Comparison of ENCODE assay signal across 9 cellular contexts in the genomic region with DNA sequence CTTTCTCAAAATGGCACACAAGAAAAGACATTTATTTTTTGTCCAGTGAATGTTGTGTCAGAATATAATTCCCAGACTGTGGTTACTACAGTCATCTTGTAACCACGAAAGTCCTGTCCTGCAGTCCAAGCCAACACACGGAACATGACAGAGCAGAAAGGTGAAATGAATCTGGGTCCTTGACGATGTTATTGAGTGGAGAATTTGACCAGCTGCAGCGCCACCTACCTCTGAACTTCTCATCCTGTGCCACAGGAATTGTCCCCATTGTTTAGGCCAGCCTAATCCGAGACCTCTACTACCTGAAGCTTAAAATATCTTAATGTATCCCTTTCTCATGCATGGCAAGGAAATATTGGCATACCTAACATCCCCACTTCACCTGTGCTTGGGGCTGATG.
DNase-seq lines count a peak whose midpoint lies in the region; ATAC-seq and TF ChIP-seq lines count a peak whose summit lies in the region.
"Had no signal": no experiment of that assay in that cellular context is flagged by ENCODE, and none has a peak within 500 bp of the region (broad histone marks: within the 10 kb centered on the region; RNA-seq: fewer than 3 reads in every experiment).

No MANE protein-coding gene starts in this region.

- no peak overlapping the region for H3K27ac Mint-ChIP-seq in GM23338
- H3K27ac Mint-ChIP-seq in stimulated activated memory B cell treated with anti-CD40 and anti-IgM and Interleukin-4, amounts not matched to agents 10 μg/mL and 1 μg/mL and 100 μg/mL, for 72 hours, result no peak overlapping the region

- no peak overlapping the region for H2AFZ ChIP-seq in GM23338

- peaks cover 15% of the 10 kb centered on the region for H3K4me1 Mint-ChIP-seq in GM23338
- H3K4me1 Mint-ChIP-seq in stimulated activated memory B cell treated with anti-CD40 and anti-IgM and Interleukin-4, amounts not matched to agents 10 μg/mL and 1 μg/mL and 100 μg/mL, for 72 hours, result no peaks in the 10 kb centered on the region

- H3K36me3 Mint-ChIP-seq in GM23338 (ENCODE audit: low read depth), result no peaks in the 10 kb centered on the region
- no peaks in the 10 kb centered on the region for H3K36me3 Mint-ChIP-seq in stimulated activated memory B cell treated with anti-CD40 and anti-IgM and Interleukin-4, amounts not matched to agents 10 μg/mL and 1 μg/mL and 100 μg/mL, for 72 hours

- TF ChIP-seq CTCF in BE2C (IDR thresholded peaks at IDR 0.05; ENCODE audit: low read depth, low read length), result peak; percentile 65
- TF ChIP-seq CTCF in GM23338 (conservative IDR thresholded peaks at IDR 0.05; ENCODE audit: low read depth in 2 of 2), result peak; percentile 82 to 91
- peak; percentile 13 for TF ChIP-seq CTCF in fibroblast of villous mesenchyme (IDR thresholded peaks at IDR 0.05; ENCODE audit: insufficient read depth, low read depth, low read length)

- H3K36me3 ChIP-seq in BE2C (no peaks in the 10 kb centered on the region), GM23338 (ENCODE audit: insufficient read depth) (no peaks in the 10 kb centered on the region)

- H3K4me1 ChIP-seq in BE2C, result no peaks in the 10 kb centered on the region
- H3K4me1 ChIP-seq in GM23338 (ENCODE audit: insufficient read depth), result peaks cover 10% of the 10 kb centered on the region

- H3K4me3 ChIP-seq in BE2C (ENCODE audit: low read depth, low read length) (no peak overlapping the region), GM23338 (no peak overlapping the region), fibroblast of villous mesenchyme (ENCODE audit: low read depth, low read length) (no peak overlapping the region)

- DNase-seq in BE2C, result peak; percentile 19
- peak; percentile 88 for DNase-seq in GM23338 (ENCODE audit: low spot score)
- DNase-seq in NCI-H748 (lab: John Stamatoyannopoulos, UW; ENCODE audit: unreplicated experiment), result peak; percentile 83
- DNase-seq in fibroblast of villous mesenchyme (ENCODE audit: low read depth), result no peak
- no peak for DNase-seq in glomerular visceral epithelial cell (ENCODE audit: extremely low spot score)
- DNase-seq in inferior parietal cortex (ENCODE audit: extremely low spot score), result no peak
- DNase-seq: activated T-cell treated with anti-CD3 and anti-CD28 coated beads, Interleukin-2, amount 50 U/mL, for 4 hours had no signal

- H3K4me2 ChIP-seq in GM23338, result no peak overlapping the region

- H3K9me3 Mint-ChIP-seq in GM23338, result no peaks in the 10 kb centered on the region
- H3K9me3 Mint-ChIP-seq in stimulated activated memory B cell treated with anti-CD40 and anti-IgM and Interleukin-4, amounts not matched to agents 10 μg/mL and 1 μg/mL and 100 μg/mL, for 72 hours, result no peaks in the 10 kb centered on the region
- H3K9me3 Mint-ChIP-seq: activated T-cell treated with anti-CD3 and anti-CD28 coated beads, Interleukin-2, amount 50 U/mL, for 4 hours had no signal

- H3K27me3 ChIP-seq in BE2C, result peaks cover 5% of the 10 kb centered on the region; the same call in 1 of the 2 replicates
- H3K27me3 ChIP-seq in GM23338 (ENCODE audit: insufficient read depth), result peaks cover 33% of the 10 kb centered on the region; the same call in 1 of the 2 replicates

- no peaks in the 10 kb centered on the region for H3F3A ChIP-seq in GM23338 (replicated peaks; ENCODE audit: low read depth)

- no peaks in the 10 kb centered on the region for H3K79me2 ChIP-seq in GM23338 (replicated peaks; ENCODE audit: insufficient read depth)

- H4K20me1 ChIP-seq in GM23338 (replicated peaks; ENCODE audit: insufficient read depth), result no peaks in the 10 kb centered on the region

- peaks cover 4% of the 10 kb centered on the region; the same call in 1 of the 2 replicates for H3K9me2 ChIP-seq in GM23338 (ENCODE audit: insufficient read depth)

- peaks cover 5% of the 10 kb centered on the region for H3K27me3 Mint-ChIP-seq in GM23338 (ENCODE audit: insufficient read depth, low read depth, poor library complexity)
- peaks cover 10% of the 10 kb centered on the region for H3K27me3 Mint-ChIP-seq in stimulated activated memory B cell treated with anti-CD40 and anti-IgM and Interleukin-4, amounts not matched to agents 10 μg/mL and 1 μg/mL and 100 μg/mL, for 72 hours

- ATAC-seq in GM23338, result peak; percentile 96
- ATAC-seq in stimulated activated memory B cell treated with anti-CD40 and anti-IgM and Interleukin-4, amounts not matched to agents 10 μg/mL and 1 μg/mL and 100 μg/mL, for 72 hours, result no peak
- ATAC-seq in GM18858 (IDR thresholded peaks at IDR 0.05; ENCODE audit: unreplicated experiment), result no peak
- ATAC-seq: activated T-cell treated with anti-CD3 and anti-CD28 coated beads, Interleukin-2, amount 50 U/mL, for 4 hours had no signal

- no peak overlapping the region for H3K4me3 Mint-ChIP-seq in GM23338
- H3K4me3 Mint-ChIP-seq in stimulated activated memory B cell treated with anti-CD40 and anti-IgM and Interleukin-4, amounts not matched to agents 10 μg/mL and 1 μg/mL and 100 μg/mL, for 72 hours, result no peak overlapping the region
- H3K4me3 Mint-ChIP-seq: activated T-cell treated with anti-CD3 and anti-CD28 coated beads, Interleukin-2, amount 50 U/mL, for 4 hours had no signal

- H3K9me3 ChIP-seq in BE2C, result no peaks in the 10 kb centered on the region; the same call in 1 of the 2 replicates

- H3K27ac ChIP-seq in GM23338 (ENCODE audit: low read depth), result no peak overlapping the region

TF ChIP-seq in GM23338, 12 proteins besides CTCF, POLR2A, EP300 and RAD21:
- TF ChIP-seq, protein P1, sequence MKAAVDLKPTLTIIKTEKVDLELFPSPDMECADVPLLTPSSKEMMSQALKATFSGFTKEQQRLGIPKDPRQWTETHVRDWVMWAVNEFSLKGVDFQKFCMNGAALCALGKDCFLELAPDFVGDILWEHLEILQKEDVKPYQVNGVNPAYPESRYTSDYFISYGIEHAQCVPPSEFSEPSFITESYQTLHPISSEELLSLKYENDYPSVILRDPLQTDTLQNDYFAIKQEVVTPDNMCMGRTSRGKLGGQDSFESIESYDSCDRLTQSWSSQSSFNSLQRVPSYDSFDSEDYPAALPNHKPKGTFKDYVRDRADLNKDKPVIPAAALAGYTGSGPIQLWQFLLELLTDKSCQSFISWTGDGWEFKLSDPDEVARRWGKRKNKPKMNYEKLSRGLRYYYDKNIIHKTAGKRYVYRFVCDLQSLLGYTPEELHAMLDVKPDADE (IDR thresholded peaks at IDR 0.05), result no peak
- no peak for TF ChIP-seq POLR2AphosphoS5 (IDR thresholded peaks at IDR 0.05; ENCODE audit: low read depth)
- no peak for TF ChIP-seq JUNB (IDR thresholded peaks at IDR 0.05; ENCODE audit: unreplicated experiment)
- TF ChIP-seq, protein P2, sequence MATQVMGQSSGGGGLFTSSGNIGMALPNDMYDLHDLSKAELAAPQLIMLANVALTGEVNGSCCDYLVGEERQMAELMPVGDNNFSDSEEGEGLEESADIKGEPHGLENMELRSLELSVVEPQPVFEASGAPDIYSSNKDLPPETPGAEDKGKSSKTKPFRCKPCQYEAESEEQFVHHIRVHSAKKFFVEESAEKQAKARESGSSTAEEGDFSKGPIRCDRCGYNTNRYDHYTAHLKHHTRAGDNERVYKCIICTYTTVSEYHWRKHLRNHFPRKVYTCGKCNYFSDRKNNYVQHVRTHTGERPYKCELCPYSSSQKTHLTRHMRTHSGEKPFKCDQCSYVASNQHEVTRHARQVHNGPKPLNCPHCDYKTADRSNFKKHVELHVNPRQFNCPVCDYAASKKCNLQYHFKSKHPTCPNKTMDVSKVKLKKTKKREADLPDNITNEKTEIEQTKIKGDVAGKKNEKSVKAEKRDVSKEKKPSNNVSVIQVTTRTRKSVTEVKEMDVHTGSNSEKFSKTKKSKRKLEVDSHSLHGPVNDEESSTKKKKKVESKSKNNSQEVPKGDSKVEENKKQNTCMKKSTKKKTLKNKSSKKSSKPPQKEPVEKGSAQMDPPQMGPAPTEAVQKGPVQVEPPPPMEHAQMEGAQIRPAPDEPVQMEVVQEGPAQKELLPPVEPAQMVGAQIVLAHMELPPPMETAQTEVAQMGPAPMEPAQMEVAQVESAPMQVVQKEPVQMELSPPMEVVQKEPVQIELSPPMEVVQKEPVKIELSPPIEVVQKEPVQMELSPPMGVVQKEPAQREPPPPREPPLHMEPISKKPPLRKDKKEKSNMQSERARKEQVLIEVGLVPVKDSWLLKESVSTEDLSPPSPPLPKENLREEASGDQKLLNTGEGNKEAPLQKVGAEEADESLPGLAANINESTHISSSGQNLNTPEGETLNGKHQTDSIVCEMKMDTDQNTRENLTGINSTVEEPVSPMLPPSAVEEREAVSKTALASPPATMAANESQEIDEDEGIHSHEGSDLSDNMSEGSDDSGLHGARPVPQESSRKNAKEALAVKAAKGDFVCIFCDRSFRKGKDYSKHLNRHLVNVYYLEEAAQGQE (IDR thresholded peaks at IDR 0.05; ENCODE audit: unreplicated experiment), result no peak

Comparison
In these comparisons a context has a peak if more than half of its experiments do, and no peak if none do; other contexts are left out.
1. DNase-seq: peak in BE2C (single experiment), GM23338 (single experiment) and NCI-H748 (single experiment); none in fibroblast of villous mesenchyme (single experiment), glomerular visceral epithelial cell (single experiment) and inferior parietal cortex (single experiment).
2. CTCF ChIP-seq: peak in every context shown above with its lines; median percentile 86 in GM23338; 65 in BE2C; 13 in fibroblast of villous mesenchyme.